8 cellular contexts compared by ENCODE assay signal in genomic region chr11:57903441-57904123, GRCh38.
DNase-seq lines count a peak whose midpoint lies in the region; ATAC-seq lines count a peak whose summit lies in the region.

No MANE protein-coding gene starts in this region.

- no peaks in the 10 kb centered on the region for H3K36me3 Mint-ChIP-seq in T-cell

- H3K9me2 ChIP-seq in GM23248 (ENCODE audit: insufficient read depth): no peaks in the 10 kb centered on the region

- CTCF ChIA-PET in T-cell (lab: Charles Lee): no interaction called here

- H3K4me2 ChIP-seq in GM23248 (ENCODE audit: unreplicated experiment): no peak overlapping the region

- no peaks in the 10 kb centered on the region for H3K79me2 ChIP-seq in GM23248 (ENCODE audit: insufficient read depth)

- no peak overlapping the region for H3K27ac Mint-ChIP-seq in T-cell

- no peak overlapping the region for H2AFZ ChIP-seq in GM23248

- in situ Hi-C loops in GM23248 (cut with MboI): no loop called here

- H3F3A ChIP-seq in GM23248 (ENCODE audit: insufficient read depth): no peaks in the 10 kb centered on the region

- H3K27ac ChIP-seq in GM23248 (no peak overlapping the region), iPS-20b (ENCODE audit: low read length) (peak overlapping the region; percentile 1)

- H3K36me3 ChIP-seq in GM23248 (ENCODE audit: low read depth) (no peaks in the 10 kb centered on the region), iPS-20b (ENCODE audit: insufficient read depth, low read depth, low read length) (no peaks in the 10 kb centered on the region)

- peaks cover 0 to 6% (median 4%) of the 10 kb centered on the region in 3 donors for H3K4me1 Mint-ChIP-seq in T-cell

- H3K9me3 Mint-ChIP-seq in T-cell: no peaks in the 10 kb centered on the region

- H3K4me1 ChIP-seq in GM23248 (ENCODE audit: insufficient read depth): no peaks in the 10 kb centered on the region
- H3K4me1 ChIP-seq in iPS-20b (ENCODE audit: insufficient read depth, low read length): no peaks in the 10 kb centered on the region; the same call in 1 of the 2 replicates

- DNase-seq in Ammon's horn (ENCODE audit: low spot score): peak; percentile 48
- DNase-seq in GM23248: peak; percentile 40
- peak in 3 of 34 experiments; percentile 2 to 32 (median 14) for DNase-seq in T-cell
- peak; percentile 50 for DNase-seq in stimulated activated naive CD8-positive, alpha-beta T cell treated with anti-CD3 and anti-CD28 coated beads, Interleukin-15, Interleukin-2, amounts not matched to agents 100 U/mL and 50 U/mL, for 24 hours
- no peak for DNase-seq in germinal center (ENCODE audit: low spot score)
- no peak for DNase-seq in effector CD4-positive, alpha-beta T cell
- no peak for DNase-seq in NCI-H1930 (lab: John Stamatoyannopoulos, UW)

- ATAC-seq in T-cell (replicated peaks in 1 of 4): peak; percentile 45 to 94 (median 87)
- peak; percentile 98 for ATAC-seq in stimulated activated naive CD8-positive, alpha-beta T cell treated with anti-CD3 and anti-CD28 coated beads, Interleukin-15, Interleukin-2, amounts not matched to agents 100 U/mL and 50 U/mL, for 24 hours

- WGBS in GM23248 (ENCODE audit: low coverage in 1 of 2, low lambda C conversion rate in 2 of 2, missing lambda C conversion rate in 2 of 2), 2 experiments: 55 to 57% methylated on average over 11 of the region's 11 CpGs

- POLR2A ChIA-PET in T-cell (lab: Charles Lee): no interaction called here

- no peaks in the 10 kb centered on the region for H3K27me3 ChIP-seq in GM23248 (replicated peaks; ENCODE audit: insufficient read depth)
- no peaks in the 10 kb centered on the region for H3K27me3 ChIP-seq in iPS-20b (ENCODE audit: insufficient read depth, low read length)

- no peak overlapping the region for H3K4me3 ChIP-seq in GM23248
- no peak overlapping the region for H3K4me3 ChIP-seq in iPS-20b (ENCODE audit: low read length)

- H3K9ac ChIP-seq in GM23248 (no peak overlapping the region), iPS-20b (ENCODE audit: low read depth, low read length) (no peak overlapping the region)

- H3K4me3 Mint-ChIP-seq in T-cell: no peak overlapping the region

- no peaks in the 10 kb centered on the region for H3K9me3 ChIP-seq in GM23248 (ENCODE audit: low read depth)
- peaks cover 16% of the 10 kb centered on the region for H3K9me3 ChIP-seq in iPS-20b (ENCODE audit: insufficient read depth, low read depth, low read length)

- no peaks in the 10 kb centered on the region for H4K20me1 ChIP-seq in GM23248 (ENCODE audit: insufficient read depth)

- peaks cover 11 to 15% of the 10 kb centered on the region in 2 donors for H3K27me3 Mint-ChIP-seq in T-cell

Comparison
In these comparisons a context has a peak if more than half of its experiments do, and no peak if none do; other contexts are left out.
1. DNase-seq: peak in Ammon's horn (single experiment), GM23248 (single experiment) and stimulated activated naive CD8-positive, alpha-beta T cell treated with anti-CD3 and anti-CD28 coated beads, Interleukin-15, Interleukin-2, amounts not matched to agents 100 U/mL and 50 U/mL, for 24 hours (single experiment); none in germinal center (single experiment), effector CD4-positive, alpha-beta T cell (single experiment) and NCI-H1930 (0 of 2).